In genomic region chr22:48445113-48445827, GRCh38 we compare ENCODE assay signal across 1 cellular context.
TF ChIP-seq lines count a peak whose summit lies in the region.

No MANE protein-coding gene starts in this region.

TF ChIP-seq in H1, 55 proteins besides CTCF, POLR2A, EP300 and RAD21 (continued from another document):
- TF ChIP-seq RXRA (IDR thresholded peaks at IDR 0.05; ENCODE audit: insufficient read depth, low read depth, low read length): no peak
- no peak for TF ChIP-seq SP2 (IDR thresholded peaks at IDR 0.05; ENCODE audit: low read length)
- TF ChIP-seq GTF2F1 (IDR thresholded peaks at IDR 0.05; ENCODE audit: borderline replicate concordance, low read depth, low read length): no peak
- no peak for TF ChIP-seq NANOG (IDR thresholded peaks at IDR 0.05; ENCODE audit: insufficient read depth, low read depth, low read length, poor library complexity, severe bottlenecking)
- TF ChIP-seq TAF1 (IDR thresholded peaks at IDR 0.05; ENCODE audit: low read depth, low read length): no peak
- TF ChIP-seq SP4 (IDR thresholded peaks at IDR 0.05; ENCODE audit: low read length): no peak
- TF ChIP-seq ASH2L (IDR thresholded peaks at IDR 0.05; ENCODE audit: low read length): no peak
- no peak for TF ChIP-seq POLR2AphosphoS5 (IDR thresholded peaks at IDR 0.05; ENCODE audit: low read depth, low read length)
- TF ChIP-seq CREB1 (IDR thresholded peaks at IDR 0.05): no peak
- no peak for TF ChIP-seq CEBPB (IDR thresholded peaks at IDR 0.05; ENCODE audit: low read depth, low read length)
- TF ChIP-seq KDM4A (IDR thresholded peaks at IDR 0.05; ENCODE audit: low read depth, low read length, severe bottlenecking): no peak
- no peak for TF ChIP-seq CHD7 (IDR thresholded peaks at IDR 0.05; ENCODE audit: insufficient replicate concordance, low read length)
- no peak for TF ChIP-seq MAFK (IDR thresholded peaks at IDR 0.05; ENCODE audit: low read depth, low read length)
- no peak for TF ChIP-seq HDAC6 (IDR thresholded peaks at IDR 0.05; ENCODE audit: low read depth, low read length)
- TF ChIP-seq ATF2 (IDR thresholded peaks at IDR 0.05; ENCODE audit: low read length): no peak
- no peak for TF ChIP-seq CHD2 (IDR thresholded peaks at IDR 0.05; ENCODE audit: low read length)
- no peak for TF ChIP-seq SP1 (IDR thresholded peaks at IDR 0.05; ENCODE audit: low read depth, low read length)
TF ChIP-seq in H1: peak in this region for 0.
